ENCODE assay signal across 32 cellular contexts in the genomic region with DNA sequence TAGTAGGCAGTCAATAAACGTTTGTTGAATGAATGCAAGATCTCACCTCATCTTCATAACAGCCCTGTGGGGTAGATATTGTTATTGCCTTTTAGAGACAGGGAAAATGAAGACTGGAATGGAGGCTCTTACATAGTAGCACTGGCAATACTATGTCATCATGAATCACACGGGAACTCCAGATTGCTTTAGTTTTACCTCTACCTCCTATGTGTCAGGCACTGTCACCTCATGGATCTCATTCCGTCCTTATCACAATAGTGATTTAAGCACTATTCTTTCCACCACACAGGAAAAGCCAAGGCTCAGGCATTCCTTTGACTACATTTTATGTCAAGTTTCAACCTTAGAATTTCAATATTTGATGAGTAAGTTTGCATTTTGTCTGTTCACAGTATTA. TPM values are rescaled to one million over a fixed set of nuclear protein-coding genes. Genes with fewer than 3 reads are reported as not detected.
"Had no signal": no experiment of that assay in that cellular context is flagged by ENCODE, and none has a peak within 500 bp of the region (broad histone marks: within the 10 kb centered on the region; RNA-seq: fewer than 3 reads in every experiment).

No MANE protein-coding gene starts in this region.

- H3K36me3 ChIP-seq: brain microvascular endothelial cell, esophagus muscularis mucosa, gastrocnemius medialis, heart left ventricle had no signal

- H3K27ac ChIP-seq: brain microvascular endothelial cell, esophagus muscularis mucosa, foreskin keratinocyte, gastrocnemius medialis, heart left ventricle, VCaP had no signal

- H3K27me3 ChIP-seq: foreskin keratinocyte had no signal

- DNase-seq: activated CD4-positive, alpha-beta memory T cell treated with anti-CD3 and anti-CD28 coated beads, Interleukin-2, amount 10 ng/mL, durations not matched to agents 7 days and 5 days; activated CD4-positive, alpha-beta T cell treated with anti-CD3 and anti-CD28 coated beads for 1 hour; activated CD4-positive, alpha-beta T cell treated with anti-CD3 and anti-CD28 coated beads for 4 hours; activated CD4-positive, alpha-beta T cell treated with anti-CD3 and anti-CD28 coated beads, Interleukin-2, amount 10 ng/mL, durations not matched to agents 7 days and 5 days; activated CD4-positive, alpha-beta T cell treated with anti-CD3 and anti-CD28 coated beads, Interleukin-2, amount 50 U/mL, for 4 hours; activated CD8-positive, alpha-beta memory T cell treated with anti-CD3 and anti-CD28 coated beads, Interleukin-2, amount 50 U/mL, for 48 hours; activated gamma-delta T cell; activated naive CD4-positive, alpha-beta T cell; activated naive CD4-positive, alpha-beta T cell treated with anti-CD3 and anti-CD28 coated beads, Interleukin-2, amount 10 ng/mL, durations not matched to agents 7 days and 5 days; activated naive CD8-positive, alpha-beta T cell treated with anti-CD3 and anti-CD28 coated beads, Interleukin-2, amount 10 ng/mL, durations not matched to agents 7 days and 5 days; activated T-cell treated with anti-CD3 and anti-CD28 coated beads for 4 hours; activated T-cell treated with anti-CD3 and anti-CD28 coated beads, Interleukin-2, amount 50 U/mL, for 24 hours; activated T-cell treated with anti-CD3 and anti-CD28 coated beads, Interleukin-2, amount 50 U/mL, for 72 hours; amniotic stem cell; anterior cingulate cortex; brain microvascular endothelial cell; caudate nucleus; effector CD8-positive, alpha-beta T cell; erythroblast; foreskin keratinocyte; gastrocnemius medialis; glutamatergic neuron; heart left ventricle; T-helper 2 cell had no signal

- H3K9me3 Mint-ChIP-seq: activated CD4-positive, alpha-beta memory T cell treated with anti-CD3 and anti-CD28 coated beads, Interleukin-2, amount 10 ng/mL, durations not matched to agents 7 days and 5 days; activated CD4-positive, alpha-beta T cell treated with anti-CD3 and anti-CD28 coated beads, Interleukin-2, amount 10 ng/mL, durations not matched to agents 7 days and 5 days; activated naive CD4-positive, alpha-beta T cell treated with anti-CD3 and anti-CD28 coated beads, Interleukin-2, amount 10 ng/mL, durations not matched to agents 7 days and 5 days; activated naive CD4-positive, alpha-beta T cell treated with anti-CD3 and anti-CD28 coated beads, Interleukin-2, amount 50 U/mL, for 72 hours; activated naive CD8-positive, alpha-beta T cell treated with anti-CD3 and anti-CD28 coated beads, Interleukin-2, amount 10 ng/mL, durations not matched to agents 7 days and 5 days; activated T-cell treated with anti-CD3 and anti-CD28 coated beads, Interleukin-2, amount 50 U/mL, for 24 hours; activated T-cell treated with anti-CD3 and anti-CD28 coated beads, Interleukin-2, amount 50 U/mL, for 72 hours; WTC11 had no signal

- H3K9me3 ChIP-seq: esophagus muscularis mucosa, gastrocnemius medialis, heart left ventricle had no signal

- FAIRE-seq: astrocyte, colon, endometrium, endothelial cell of umbilical vein had no signal

- H3K4me3 Mint-ChIP-seq: activated CD4-positive, alpha-beta memory T cell treated with anti-CD3 and anti-CD28 coated beads, Interleukin-2, amount 10 ng/mL, durations not matched to agents 7 days and 5 days; activated CD4-positive, alpha-beta T cell treated with anti-CD3 and anti-CD28 coated beads, Interleukin-2, amount 10 ng/mL, durations not matched to agents 7 days and 5 days; activated naive CD4-positive, alpha-beta T cell treated with anti-CD3 and anti-CD28 coated beads, Interleukin-2, amount 10 ng/mL, durations not matched to agents 7 days and 5 days; activated naive CD8-positive, alpha-beta T cell treated with anti-CD3 and anti-CD28 coated beads, Interleukin-2, amount 10 ng/mL, durations not matched to agents 7 days and 5 days; activated T-cell treated with anti-CD3 and anti-CD28 coated beads, Interleukin-2, amount 50 U/mL, for 24 hours; activated T-cell treated with anti-CD3 and anti-CD28 coated beads, Interleukin-2, amount 50 U/mL, for 72 hours; WTC11 had no signal

- H3K4me3 ChIP-seq: esophagus muscularis mucosa, gastrocnemius medialis, heart left ventricle had no signal

- H3K27ac Mint-ChIP-seq: activated CD4-positive, alpha-beta memory T cell treated with anti-CD3 and anti-CD28 coated beads, Interleukin-2, amount 10 ng/mL, durations not matched to agents 7 days and 5 days; activated CD4-positive, alpha-beta T cell treated with anti-CD3 and anti-CD28 coated beads, Interleukin-2, amount 10 ng/mL, durations not matched to agents 7 days and 5 days; activated naive CD4-positive, alpha-beta T cell treated with anti-CD3 and anti-CD28 coated beads, Interleukin-2, amount 10 ng/mL, durations not matched to agents 7 days and 5 days; activated naive CD4-positive, alpha-beta T cell treated with anti-CD3 and anti-CD28 coated beads, Interleukin-2, amount 50 U/mL, for 72 hours; activated naive CD8-positive, alpha-beta T cell treated with anti-CD3 and anti-CD28 coated beads, Interleukin-2, amount 10 ng/mL, durations not matched to agents 7 days and 5 days; activated T-cell treated with anti-CD3 and anti-CD28 coated beads, Interleukin-2, amount 50 U/mL, for 24 hours; activated T-cell treated with anti-CD3 and anti-CD28 coated beads, Interleukin-2, amount 50 U/mL, for 72 hours; WTC11 had no signal

- ATAC-seq: activated naive CD4-positive, alpha-beta T cell treated with anti-CD3 and anti-CD28 coated beads, Interleukin-2, amount 50 U/mL, for 72 hours; activated T-cell treated with anti-CD3 and anti-CD28 coated beads, Interleukin-2, amount 50 U/mL, for 72 hours; foreskin keratinocyte; gastrocnemius medialis; heart left ventricle; WTC11 had no signal

- H3K36me3 Mint-ChIP-seq: activated naive CD4-positive, alpha-beta T cell treated with anti-CD3 and anti-CD28 coated beads, Interleukin-2, amount 10 ng/mL, durations not matched to agents 7 days and 5 days; activated naive CD8-positive, alpha-beta T cell treated with anti-CD3 and anti-CD28 coated beads, Interleukin-2, amount 10 ng/mL, durations not matched to agents 7 days and 5 days; WTC11 had no signal

RNA-seq across cellular contexts. Expression of gene EPB41L4B, which starts 2.9 kb away (rescaled TPM):
- total RNA-seq: activated CD4-positive, alpha-beta T cell treated with anti-CD3 and anti-CD28 coated beads, Interleukin-2, amount 10 ng/mL, durations not matched to agents 7 days and 5 days; activated naive CD8-positive, alpha-beta T cell treated with anti-CD3 and anti-CD28 coated beads, Interleukin-2, amount 10 ng/mL, durations not matched to agents 7 days and 5 days had no signal
